ENCODE assay signal across 3 cellular contexts in genomic region chr12:60997979-60998378, GRCh38.
"Had no signal": no experiment of that assay in that cellular context is flagged by ENCODE, and none has a peak within 500 bp of the region (broad histone marks: within the 10 kb centered on the region; RNA-seq: fewer than 3 reads in every experiment).

No MANE protein-coding gene starts in this region.

- ATAC-seq: GM12878 had no signal

- H3K4me3 ChIP-seq: GM12878 had no signal

- DNase-seq: GDM1, GF-D8 had no signal
